In genomic region chr18:6558770-6559169, GRCh38 we compare ENCODE assay signal across 17 cellular contexts.
DNase-seq lines count a peak whose midpoint lies in the region; ATAC-seq and TF ChIP-seq lines count a peak whose summit lies in the region.
"Had no signal": no experiment of that assay in that cellular context is flagged by ENCODE, and none has a peak within 500 bp of the region (broad histone marks: within the 10 kb centered on the region; RNA-seq: fewer than 3 reads in every experiment).

No MANE protein-coding gene starts in this region.

- peak overlapping the region; percentile 24 for H3K4me3 Mint-ChIP-seq in mesothelial cell of epicardium
- H3K4me3 Mint-ChIP-seq: B cell; CD8-positive, alpha-beta T cell; IgD-negative memory B cell had no signal

- H3K4me1 ChIP-seq in HEK293 (ENCODE audit: control insufficient read depth, insufficient read depth, low read length) (peaks cover 15% of the 10 kb centered on the region), urinary bladder (ENCODE audit: insufficient read depth) (no peaks in the 10 kb centered on the region), BE2C (peaks cover 4% of the 10 kb centered on the region; the same call in 1 of the 2 replicates)
- H3K4me1 ChIP-seq: SJSA1 had no signal

- H3K27ac ChIP-seq in HEK293 (ENCODE audit: extremely low read depth, low read depth, low read length) (no peak overlapping the region), VCaP (peak overlapping the region; percentile 40; the same call in 1 of the 2 replicates), urinary bladder (ENCODE audit: low read depth) (peak overlapping the region; percentile 45)
- H3K27ac ChIP-seq: SJSA1 had no signal

- H3K4me3 ChIP-seq in HEK293 (ENCODE audit: low read depth, low read length), result no peak overlapping the region
- no peak overlapping the region for H3K4me3 ChIP-seq in urinary bladder (ENCODE audit: low read depth, low read length)
- H3K4me3 ChIP-seq in BE2C (ENCODE audit: low read depth, low read length), result no peak overlapping the region
- H3K4me3 ChIP-seq: SJSA1 had no signal

- WGBS in urinary bladder, result 60% methylated on average over 4 of the region's 4 CpGs

- peak overlapping the region; percentile 93 for H3K27ac Mint-ChIP-seq in mesothelial cell of epicardium
- H3K27ac Mint-ChIP-seq: B cell; CD8-positive, alpha-beta T cell; IgD-negative memory B cell had no signal

- DNase-seq in mesothelial cell of epicardium (ENCODE audit: low spot score in 2 of 2, unreplicated experiment in 2 of 2) (no peak), BE2C (no peak), HUDEP-2 (lab: John Stamatoyannopoulos, UW; ENCODE audit: unreplicated experiment in 76 of 76) (no peak)
- DNase-seq: CD8-positive, alpha-beta T cell; GF-D8; NCI-H1436; NCI-H2081; NCI-H345; NCI-H526 treated with DMSO at 0.1 percent for 48 hours; PC-3 had no signal

- H3K4me1 Mint-ChIP-seq in mesothelial cell of epicardium, result peaks cover 68% of the 10 kb centered on the region
- H3K4me1 Mint-ChIP-seq: B cell, IgD-negative memory B cell had no signal

- H3K9me3 ChIP-seq in HEK293 (ENCODE audit: control insufficient read depth, insufficient read depth, low read depth, low read length), result no peaks in the 10 kb centered on the region
- no peaks in the 10 kb centered on the region for H3K9me3 ChIP-seq in BE2C
- H3K9me3 ChIP-seq: SJSA1 had no signal

- H3K36me3 Mint-ChIP-seq in mesothelial cell of epicardium, result no peaks in the 10 kb centered on the region
- H3K36me3 Mint-ChIP-seq: CD8-positive, alpha-beta T cell; IgD-negative memory B cell had no signal

- H3K9me3 Mint-ChIP-seq in mesothelial cell of epicardium, result peaks cover 4% of the 10 kb centered on the region
- H3K9me3 Mint-ChIP-seq: CD8-positive, alpha-beta T cell; IgD-negative memory B cell had no signal

- H3K27me3 ChIP-seq in BE2C, result no peaks in the 10 kb centered on the region

- H3K27me3 Mint-ChIP-seq in mesothelial cell of epicardium (ENCODE audit: low read depth), result no peaks in the 10 kb centered on the region
- H3K27me3 Mint-ChIP-seq: IgD-negative memory B cell had no signal

- CTCF ChIA-PET in HEK293 (lab: Yijun Ruan, JAX), result interaction anchor here (0.7 kb wide), 2 partner anchors 49 to 1046 kb away, joined by 4 read pairs; no protein-coding TSS in a partner anchor

- H3K36me3 ChIP-seq in HEK293 (ENCODE audit: control insufficient read depth in 2 of 2, insufficient read depth in 1 of 2, low read length in 2 of 2), result no peaks in the 10 kb centered on the region
- no peaks in the 10 kb centered on the region for H3K36me3 ChIP-seq in urinary bladder (ENCODE audit: insufficient read depth)
- no peaks in the 10 kb centered on the region for H3K36me3 ChIP-seq in BE2C
- H3K36me3 ChIP-seq: SJSA1 had no signal

- TF ChIP-seq CTCF in HEK293 (tag by site-specific recombination; IDR thresholded peaks at IDR 0.05), result no peak
- TF ChIP-seq CTCF in VCaP (conservative IDR thresholded peaks at IDR 0.05), result no peak
- TF ChIP-seq CTCF in mesothelial cell of epicardium (IDR thresholded peaks at IDR 0.05; ENCODE audit: unreplicated experiment), result no peak
- TF ChIP-seq CTCF in BE2C (IDR thresholded peaks at IDR 0.05; ENCODE audit: low read depth, low read length), result no peak

- no peak for ATAC-seq in HG03159 (IDR thresholded peaks at IDR 0.05; ENCODE audit: unreplicated experiment)
- ATAC-seq: CD8-positive, alpha-beta T cell; PC-3 had no signal

- POLR2A ChIA-PET in HEK293 (lab: Yijun Ruan, JAX), result no interaction called here

TF ChIP-seq in HEK293, 187 proteins besides CTCF, POLR2A, EP300 and RAD21:
- TF ChIP-seq, protein P1, sequence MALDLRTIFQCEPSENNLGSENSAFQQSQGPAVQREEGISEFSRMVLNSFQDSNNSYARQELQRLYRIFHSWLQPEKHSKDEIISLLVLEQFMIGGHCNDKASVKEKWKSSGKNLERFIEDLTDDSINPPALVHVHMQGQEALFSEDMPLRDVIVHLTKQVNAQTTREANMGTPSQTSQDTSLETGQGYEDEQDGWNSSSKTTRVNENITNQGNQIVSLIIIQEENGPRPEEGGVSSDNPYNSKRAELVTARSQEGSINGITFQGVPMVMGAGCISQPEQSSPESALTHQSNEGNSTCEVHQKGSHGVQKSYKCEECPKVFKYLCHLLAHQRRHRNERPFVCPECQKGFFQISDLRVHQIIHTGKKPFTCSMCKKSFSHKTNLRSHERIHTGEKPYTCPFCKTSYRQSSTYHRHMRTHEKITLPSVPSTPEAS (tag by site-specific recombination; IDR thresholded peaks at IDR 0.05), result peak; percentile 57
- TF ChIP-seq EGR2 (tag by site-specific recombination; IDR thresholded peaks at IDR 0.05; ENCODE audit: low read depth) (peak; percentile 90), ZNF157 (tag by site-specific recombination; IDR thresholded peaks at IDR 0.05) (no peak), ZNF768 (tag by site-specific recombination; IDR thresholded peaks at IDR 0.05) (no peak), ZFHX2 (tag by site-specific recombination; conservative IDR thresholded peaks at IDR 0.05) (peak; percentile 97)
- TF ChIP-seq, protein P2, sequence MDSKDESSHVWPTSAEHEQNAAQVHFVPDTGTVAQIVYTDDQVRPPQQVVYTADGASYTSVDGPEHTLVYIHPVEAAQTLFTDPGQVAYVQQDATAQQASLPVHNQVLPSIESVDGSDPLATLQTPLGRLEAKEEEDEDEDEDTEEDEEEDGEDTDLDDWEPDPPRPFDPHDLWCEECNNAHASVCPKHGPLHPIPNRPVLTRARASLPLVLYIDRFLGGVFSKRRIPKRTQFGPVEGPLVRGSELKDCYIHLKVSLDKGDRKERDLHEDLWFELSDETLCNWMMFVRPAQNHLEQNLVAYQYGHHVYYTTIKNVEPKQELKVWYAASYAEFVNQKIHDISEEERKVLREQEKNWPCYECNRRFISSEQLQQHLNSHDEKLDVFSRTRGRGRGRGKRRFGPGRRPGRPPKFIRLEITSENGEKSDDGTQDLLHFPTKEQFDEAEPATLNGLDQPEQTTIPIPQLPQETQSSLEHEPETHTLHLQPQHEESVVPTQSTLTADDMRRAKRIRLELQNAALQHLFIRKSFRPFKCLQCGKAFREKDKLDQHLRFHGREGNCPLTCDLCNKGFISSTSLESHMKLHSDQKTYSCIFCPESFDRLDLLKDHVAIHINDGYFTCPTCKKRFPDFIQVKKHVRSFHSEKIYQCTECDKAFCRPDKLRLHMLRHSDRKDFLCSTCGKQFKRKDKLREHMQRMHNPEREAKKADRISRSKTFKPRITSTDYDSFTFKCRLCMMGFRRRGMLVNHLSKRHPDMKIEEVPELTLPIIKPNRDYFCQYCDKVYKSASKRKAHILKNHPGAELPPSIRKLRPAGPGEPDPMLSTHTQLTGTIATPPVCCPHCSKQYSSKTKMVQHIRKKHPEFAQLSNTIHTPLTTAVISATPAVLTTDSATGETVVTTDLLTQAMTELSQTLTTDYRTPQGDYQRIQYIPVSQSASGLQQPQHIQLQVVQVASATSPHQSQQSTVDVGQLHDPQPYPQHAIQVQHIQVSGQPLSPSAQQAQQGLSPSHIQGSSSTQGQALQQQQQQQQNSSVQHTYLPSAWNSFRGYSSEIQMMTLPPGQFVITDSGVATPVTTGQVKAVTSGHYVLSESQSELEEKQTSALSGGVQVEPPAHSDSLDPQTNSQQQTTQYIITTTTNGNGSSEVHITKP (tag by site-specific recombination; IDR thresholded peaks at IDR 0.05), result no peak
